ENCODE assay signal across 8 cellular contexts in the genomic region with DNA sequence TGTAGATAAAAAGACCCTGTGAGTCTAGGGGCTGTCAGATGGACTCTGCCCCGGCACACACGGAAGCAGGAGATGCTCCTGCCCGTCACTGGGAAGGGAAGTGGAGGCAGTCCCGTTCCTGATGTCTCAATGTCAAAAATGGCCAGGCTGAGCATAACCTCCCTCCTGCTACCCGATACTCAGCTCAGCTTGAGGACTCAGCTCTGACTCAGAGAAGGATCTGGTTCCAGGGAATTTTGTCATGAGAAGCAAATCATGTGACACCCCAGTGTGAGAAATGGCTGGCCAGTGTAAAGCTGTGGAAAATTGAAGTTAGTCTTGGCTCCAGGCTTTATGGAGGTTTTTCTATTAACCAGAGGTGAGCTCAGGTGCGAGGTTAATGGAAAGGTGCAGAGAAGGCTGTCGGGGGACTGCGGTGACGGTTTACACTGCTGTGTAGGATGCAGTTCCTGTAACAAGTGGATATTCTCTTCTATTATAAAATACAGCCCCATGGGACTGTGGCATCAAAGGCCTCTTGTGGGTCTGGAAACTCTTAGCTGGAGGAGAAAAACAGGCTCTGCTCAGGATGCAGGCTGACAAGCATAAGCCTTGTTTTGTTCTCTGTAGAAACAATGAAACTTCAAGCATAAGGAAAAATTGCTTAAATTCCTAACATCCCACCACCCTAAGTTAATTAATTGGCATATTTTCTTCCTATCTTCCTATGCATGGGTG. TPM values are rescaled to one million over a fixed set of nuclear protein-coding genes. Genes with fewer than 3 reads are reported as not detected.
A peak's percentile ranks its signal among the peaks of the same experiment; 100 is the strongest.
DNase-seq lines count a peak whose midpoint lies in the region; ATAC-seq, FAIRE-seq and TF ChIP-seq lines count a peak whose summit lies in the region.

No MANE protein-coding gene starts in this region.

- no peaks in the 10 kb centered on the region for H3K9me3 Mint-ChIP-seq in stimulated activated effector memory CD8-positive, alpha-beta T cell treated with anti-CD3 and anti-CD28 coated beads, Interleukin-12 subunit alpha, Interleukin-12 subunit beta, amount 100 ng/mL, for 72 hours

- H3K27ac ChIP-seq in foreskin keratinocyte, result no peak overlapping the region

- DNase-seq in ELF-1 (ENCODE audit: low read depth, low spot score) (peak; percentile 19), RPMI7951 (ENCODE audit: low read depth) (peak; percentile 90), foreskin keratinocyte (peak; percentile 44 to 70), renal cortical epithelial cell (ENCODE audit: low read depth) (peak; percentile 95), T-helper 2 cell (no peak), GM13977 (ENCODE audit: low spot score) (no peak), D721Med (ENCODE audit: insufficient read length, low spot score) (no peak)
- no peak for DNase-seq in stimulated activated effector memory CD8-positive, alpha-beta T cell treated with anti-CD3 and anti-CD28 coated beads, Interleukin-12 subunit alpha, Interleukin-12 subunit beta, amount 100 ng/mL, for 72 hours (ENCODE audit: low spot score in 2 of 2)

- H3K36me3 Mint-ChIP-seq in stimulated activated effector memory CD8-positive, alpha-beta T cell treated with anti-CD3 and anti-CD28 coated beads, Interleukin-12 subunit alpha, Interleukin-12 subunit beta, amount 100 ng/mL, for 72 hours, result no peaks in the 10 kb centered on the region

- peak; percentile 85 for ATAC-seq in foreskin keratinocyte
- ATAC-seq in stimulated activated effector memory CD8-positive, alpha-beta T cell treated with anti-CD3 and anti-CD28 coated beads, Interleukin-12 subunit alpha, Interleukin-12 subunit beta, amount 100 ng/mL, for 72 hours, result no peak

- in situ Hi-C loops in GM13977 (cut with MboI; ENCODE audit: low pct_unique_long_range_greater_than_20kb, low sequenced_read_pairs, unreplicated experiment), result no loop called here

- TF ChIP-seq CTCF in foreskin keratinocyte (conservative IDR thresholded peaks at IDR 0.05) (no peak), GM13977 (IDR thresholded peaks at IDR 0.05; ENCODE audit: extremely low read depth, insufficient read depth, missing control alignments) (no peak), D721Med (IDR thresholded peaks at IDR 0.05; ENCODE audit: insufficient read depth, missing control alignments) (no peak)

- H3K4me1 ChIP-seq in foreskin keratinocyte, result no peaks in the 10 kb centered on the region

- H3K27me3 ChIP-seq in foreskin keratinocyte, result no peaks in the 10 kb centered on the region

- FAIRE-seq in D721Med (lab: Jason Lieb, UNC), result no peak

- no peak overlapping the region for H3K4me3 Mint-ChIP-seq in stimulated activated effector memory CD8-positive, alpha-beta T cell treated with anti-CD3 and anti-CD28 coated beads, Interleukin-12 subunit alpha, Interleukin-12 subunit beta, amount 100 ng/mL, for 72 hours

- no peak overlapping the region for H3K27ac Mint-ChIP-seq in stimulated activated effector memory CD8-positive, alpha-beta T cell treated with anti-CD3 and anti-CD28 coated beads, Interleukin-12 subunit alpha, Interleukin-12 subunit beta, amount 100 ng/mL, for 72 hours

- H3K4me1 Mint-ChIP-seq in stimulated activated effector memory CD8-positive, alpha-beta T cell treated with anti-CD3 and anti-CD28 coated beads, Interleukin-12 subunit alpha, Interleukin-12 subunit beta, amount 100 ng/mL, for 72 hours, result no peaks in the 10 kb centered on the region

RNA-seq across cellular contexts. Expression of gene AGAP1, which starts 24.7 kb away (rescaled TPM):
- 5.4 and 7.8 TPM in 2 replicates for total RNA-seq in RPMI7951 (2014; rRNA removed; shearing (Covaris generic))
- total RNA-seq in foreskin keratinocyte (13.4 and 15.2 TPM in 2 replicates), renal cortical epithelial cell (10.2 and 17.6 TPM in 2 replicates)
- 5.6 and 5.8 TPM in 2 replicates for polyA plus RNA-seq in foreskin keratinocyte

Comparison
In these comparisons a context has a peak if more than half of its experiments do, and no peak if none do; other contexts are left out.
1. DNase-seq: peak in ELF-1 (single experiment), RPMI7951 (single experiment), foreskin keratinocyte (2 of 2) and renal cortical epithelial cell (single experiment); none in T-helper 2 cell (0 of 5), GM13977 (single experiment), stimulated activated effector memory CD8-positive, alpha-beta T cell treated with anti-CD3 and anti-CD28 coated beads, Interleukin-12 subunit alpha, Interleukin-12 subunit beta, amount 100 ng/mL, for 72 hours (0 of 2) and D721Med (single experiment).